ENCODE assay signal across 8 cellular contexts in genomic region chr11:10659339-10660216, GRCh38. TPM values are rescaled to one million over a fixed set of nuclear protein-coding genes. Genes with fewer than 3 reads are reported as not detected.
DNase-seq lines count a peak whose midpoint lies in the region; ATAC-seq, FAIRE-seq and TF ChIP-seq lines count a peak whose summit lies in the region.

No MANE protein-coding gene starts in this region.

- TF ChIP-seq CTCF in AG10803 (conservative IDR thresholded peaks at IDR 0.05; ENCODE audit: low read length) (no peak), bronchial epithelial cell (IDR thresholded peaks at IDR 0.05; ENCODE audit: insufficient read depth, low read length, severe bottlenecking) (no peak)

- H3K4me3 ChIP-seq in AG10803 (ENCODE audit: low read length) (no peak overlapping the region), bronchial epithelial cell (ENCODE audit: low read depth, low read length) (no peak overlapping the region), muscle layer of duodenum (ENCODE audit: low read depth in 1 of 2, low read length in 2 of 2) (no peak overlapping the region)

- H3K9me3 ChIP-seq in muscle layer of duodenum (ENCODE audit: control insufficient read depth in 1 of 2, low read length in 2 of 2): no peaks in the 10 kb centered on the region

- no peak for ATAC-seq in HG03025 (IDR thresholded peaks at IDR 0.05; ENCODE audit: low FRiP score, unreplicated experiment)

- H3K36me3 ChIP-seq in bronchial epithelial cell (ENCODE audit: control insufficient read depth, insufficient read depth, low read length): no peaks in the 10 kb centered on the region
- no peaks in the 10 kb centered on the region for H3K36me3 ChIP-seq in muscle layer of duodenum (ENCODE audit: control insufficient read depth in 1 of 2, insufficient read depth in 2 of 2, low read length in 2 of 2)

- peaks cover 46 to 52% of the 10 kb centered on the region in 2 donors for H3K4me1 ChIP-seq in muscle layer of duodenum (ENCODE audit: control insufficient read depth in 1 of 2, insufficient read depth in 2 of 2, low read length in 2 of 2)

- peak overlapping the region; percentile 82 for H3K27ac ChIP-seq in muscle layer of duodenum (ENCODE audit: low read length)

- DNase-seq in AG10803 (ENCODE audit: low read depth) (peak; percentile 97), KBM-7 (peak; percentile 50), bronchial epithelial cell (ENCODE audit: low read depth) (peak; percentile 72), HuH-7 (ENCODE audit: low spot score) (no peak), NCI-H2107 (lab: John Stamatoyannopoulos, UW) (no peak), NCI-H1436 treated with DMSO at 0.1 percent for 48 hours (lab: John Stamatoyannopoulos, UW) (no peak)

- H3K27me3 ChIP-seq in bronchial epithelial cell (ENCODE audit: control insufficient read depth, insufficient read depth, low read length) (no peaks in the 10 kb centered on the region), muscle layer of duodenum (ENCODE audit: low read depth, low read length) (no peaks in the 10 kb centered on the region)

- no peak for FAIRE-seq in bronchial epithelial cell (lab: Jason Lieb, UNC)

- in situ Hi-C loops in KBM-7 (cut with MboI; ENCODE audit: low pct_unique_long_range_greater_than_20kb, low sequenced_read_pairs): no loop called here

RNA-seq across cellular contexts. Expression of gene IRAG1, which starts 34.0 kb away (rescaled TPM):
- total RNA-seq in bronchial epithelial cell: 0.26 and 0.51 TPM in 2 replicates

Comparison
In these comparisons a context has a peak if more than half of its experiments do, and no peak if none do; other contexts are left out.
1. DNase-seq: peak in AG10803 (single experiment), KBM-7 (single experiment) and bronchial epithelial cell (single experiment); none in HuH-7 (single experiment), NCI-H2107 (single experiment) and NCI-H1436 treated with DMSO at 0.1 percent for 48 hours (single experiment).